19 cellular contexts compared by ENCODE assay signal in the genomic region with DNA sequence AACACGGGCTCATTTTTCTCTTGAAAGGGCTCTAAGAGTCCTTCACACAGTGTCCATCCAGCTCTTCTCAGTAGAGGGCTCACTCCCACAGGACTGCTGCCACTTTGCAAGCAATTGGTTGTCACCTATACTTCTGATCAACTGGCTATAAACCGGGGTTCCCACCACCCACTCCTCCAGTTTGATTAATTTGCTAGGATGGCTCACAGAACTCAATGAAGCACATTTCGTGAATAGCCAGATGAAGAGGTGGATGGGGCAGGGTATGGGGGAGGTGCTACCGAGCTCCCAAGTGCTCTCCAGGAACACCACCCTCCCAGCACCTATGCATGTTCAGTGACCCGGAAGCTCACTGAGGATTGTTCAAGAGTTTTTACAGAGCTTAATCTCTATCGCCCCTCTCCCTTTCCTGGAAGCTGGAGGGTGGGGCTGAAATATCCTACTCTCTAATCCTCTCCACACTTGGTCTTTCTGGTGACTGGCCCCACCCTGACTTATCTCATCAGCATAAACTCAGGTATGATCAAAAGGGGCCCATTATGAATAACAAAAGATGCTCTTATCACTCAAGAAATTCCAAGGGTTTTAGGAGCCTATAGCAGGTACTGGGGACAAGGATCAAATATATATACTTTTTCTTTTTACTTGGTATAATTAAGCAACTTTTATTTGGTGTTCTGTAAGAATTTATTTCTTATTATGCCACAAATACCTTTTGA. TPM values are rescaled to one million over a fixed set of nuclear protein-coding genes. Genes with fewer than 3 reads are reported as not detected.
DNase-seq lines count a peak whose midpoint lies in the region; ATAC-seq, FAIRE-seq and TF ChIP-seq lines count a peak whose summit lies in the region.
"Had no signal": no experiment of that assay in that cellular context is flagged by ENCODE, and none has a peak within 500 bp of the region (broad histone marks: within the 10 kb centered on the region; RNA-seq: fewer than 3 reads in every experiment).

No MANE protein-coding gene starts in this region.

- H3K4me3 ChIP-seq in A549 (no peak overlapping the region), PC-3 (ENCODE audit: low read length) (no peak overlapping the region), endodermal cell (ENCODE audit: low read length) (no peak overlapping the region)
- H3K4me3 ChIP-seq: BLaER1 had no signal

- H3F3A ChIP-seq in PC-3 (ENCODE audit: low read length, unreplicated experiment), result no peaks in the 10 kb centered on the region

- peak overlapping the region; percentile 21 for H3K27ac Mint-ChIP-seq in endodermal cell
- H3K27ac Mint-ChIP-seq: CD8-positive, alpha-beta memory T cell; T-helper 17 cell had no signal

- no peak overlapping the region for H2AFZ ChIP-seq in PC-3 (ENCODE audit: low read length)

- no peak for TF ChIP-seq POLR2A in A549 (IDR thresholded peaks at IDR 0.05; ENCODE audit: low read length)

- H4K20me1 ChIP-seq in PC-3 (ENCODE audit: low read length), result no peaks in the 10 kb centered on the region
- H4K20me1 ChIP-seq: BLaER1 had no signal

- H3K4me1 ChIP-seq in A549 (no peaks in the 10 kb centered on the region), PC-3 (ENCODE audit: insufficient read depth, low read length) (no peaks in the 10 kb centered on the region), endodermal cell (ENCODE audit: control insufficient read depth, insufficient read depth, low read length) (peaks cover 12% of the 10 kb centered on the region)
- H3K4me1 ChIP-seq: BLaER1 had no signal

- no peak overlapping the region for H3K9ac ChIP-seq in PC-3 (ENCODE audit: low read length)
- no peak overlapping the region for H3K9ac ChIP-seq in endodermal cell (ENCODE audit: extremely low read depth, low read length, poor library complexity, severe bottlenecking)
- H3K9ac ChIP-seq: BLaER1 had no signal

- H3K36me3 Mint-ChIP-seq in endodermal cell (ENCODE audit: low read depth), result peaks cover 2% of the 10 kb centered on the region

- no peaks in the 10 kb centered on the region for H3K9me2 ChIP-seq in PC-3 (replicated peaks; ENCODE audit: low read length)

- no peak for TF ChIP-seq CTCF in A549 (IDR thresholded peaks at IDR 0.05)
- 0 out of 2 replicates have a peak, but pooled peaks have one; percentile 13 for TF ChIP-seq CTCF in PC-3 (conservative IDR thresholded peaks at IDR 0.05; ENCODE audit: low read depth, low read length)
- TF ChIP-seq CTCF in endodermal cell (conservative IDR thresholded peaks at IDR 0.05), result peak; percentile 33

- peaks cover 43% of the 10 kb centered on the region for H3K27me3 ChIP-seq in PC-3 (ENCODE audit: low read length)
- no peaks in the 10 kb centered on the region for H3K27me3 ChIP-seq in endodermal cell (ENCODE audit: control insufficient read depth, insufficient read depth, low read length, poor library complexity, severe bottlenecking)
- H3K27me3 ChIP-seq: BLaER1 had no signal

- FAIRE-seq in A549 (lab: Jason Lieb, UNC), result no peak
- FAIRE-seq: RCC 7860 had no signal

- POLR2A ChIA-PET in A549 (lab: Yijun Ruan, JAX), result interaction anchor here (0.6 kb wide), 1 partner anchor 547 kb away, joined by 6 read pairs; no protein-coding TSS in a partner anchor
- POLR2A ChIA-PET in PC-3 (lab: Charles Lee; ENCODE audit: unreplicated experiment), result no interaction called here
- POLR2A ChIA-PET in HEK293T (lab: Yijun Ruan, JAX), result interaction anchor here (0.9 kb wide), 1 partner anchor 95 kb away, joined by 6 read pairs; no protein-coding TSS in a partner anchor

- ATAC-seq in A549 (peak; percentile 34 to 50; a peak in 2 of 6 replicates), PC-3 (no peak), HG03025 (IDR thresholded peaks at IDR 0.05; ENCODE audit: low FRiP score, unreplicated experiment) (no peak)
- ATAC-seq: T-helper 17 cell had no signal

- peaks cover 42% of the 10 kb centered on the region for H3K4me1 Mint-ChIP-seq in endodermal cell

- CTCF ChIA-PET in A549 (lab: Yijun Ruan, JAX) (interaction anchor here (1.5 to 1.8 kb wide), 2 partner anchors 15 to 134 kb away, joined by 3 to 10 read pairs; no protein-coding TSS in a partner anchor), PC-3 (lab: Charles Lee) (no interaction called here), HEK293T (lab: Yijun Ruan, JAX) (interaction anchor here (0.6 to 0.8 kb wide), 2 partner anchors 12 to 527 kb away, joined by 3 read pairs; no protein-coding TSS in a partner anchor)

- intact Hi-C loops in PC-3 (cut with micrococcal nuclease), result loop anchor here (10.0 kb wide), 1 partner anchor 130 kb away; no protein-coding TSS in a partner anchor

- H3K9me3 ChIP-seq in A549, result peaks cover under 1% of the 10 kb centered on the region; the same call in 1 of the 3 replicates
- H3K9me3 ChIP-seq in PC-3 (ENCODE audit: low read length), result no peaks in the 10 kb centered on the region
- H3K9me3 ChIP-seq in endodermal cell (ENCODE audit: control insufficient read depth, low read length), result peaks cover 8% of the 10 kb centered on the region
- H3K9me3 ChIP-seq: BLaER1 had no signal

- BruUV-seq in PC-3 (replicated peaks; lab: Mats Ljungman, UMichigan), result no TSS peak

- H3K36me3 ChIP-seq in PC-3 (ENCODE audit: low read depth, low read length), result no peaks in the 10 kb centered on the region
- H3K36me3 ChIP-seq in endodermal cell (ENCODE audit: control insufficient read depth, insufficient read depth, low read length), result no peaks in the 10 kb centered on the region
- H3K36me3 ChIP-seq: BLaER1 had no signal

- WGBS in A549 (ENCODE audit: missing lambda C conversion rate), result 61% methylated on average over 6 of the region's 6 CpGs
- WGBS in endodermal cell (ENCODE audit: insufficient coverage in 1 of 2, insufficient read length in 1 of 2), 2 experiments, result 79 to 84% methylated on average over 3 to 6 of the region's 6 CpGs

- H3K27ac ChIP-seq in A549 (no peak overlapping the region), PC-3 (ENCODE audit: low read length) (no peak overlapping the region), endodermal cell (ENCODE audit: low read depth, low read length) (no peak overlapping the region)
- H3K27ac ChIP-seq: BLaER1 had no signal

- TF ChIP-seq EP300 in A549 (IDR thresholded peaks at IDR 0.05), result no peak

- H3K4me3 Mint-ChIP-seq in endodermal cell, result no peak overlapping the region
- H3K4me3 Mint-ChIP-seq: CD8-positive, alpha-beta memory T cell; T-helper 17 cell had no signal

- no peak overlapping the region for H3K4me2 ChIP-seq in A549
- H3K4me2 ChIP-seq in PC-3 (ENCODE audit: low read length), result no peak overlapping the region
- H3K4me2 ChIP-seq: BLaER1 had no signal

- H3K9me3 Mint-ChIP-seq in endodermal cell, result peaks cover 10% of the 10 kb centered on the region

- H3K79me2 ChIP-seq in PC-3 (ENCODE audit: low read length), result no peaks in the 10 kb centered on the region

- no peak for DNase-seq in A549 (ENCODE audit: low read depth in 1 of 2, low spot score in 1 of 2)
- DNase-seq in Ammon's horn (ENCODE audit: low spot score), result peak; percentile 29
- no peak for DNase-seq in PC-3
- peak; percentile 57 for DNase-seq in endodermal cell
- DNase-seq in LoVo (ENCODE audit: low spot score), result no peak
- DNase-seq in HEK293T (ENCODE audit: extremely low spot score), result no peak
- DNase-seq in ureter (ENCODE audit: low spot score), result no peak
- DNase-seq: CD8-positive, alpha-beta memory T cell; DMS153; HCEC 1CT; KBM-7; NCI-H1092; NCI-H1694 treated with DMSO at 0.1 percent for 48 hours; NCI-H345; SHP77; T-helper 17 cell had no signal

- H3K27me3 Mint-ChIP-seq in endodermal cell (ENCODE audit: insufficient read depth), result peaks cover 3% of the 10 kb centered on the region
- H3K27me3 Mint-ChIP-seq: T-helper 17 cell had no signal

- peak in 1 of 2 experiments; percentile 27; a peak in 2 of 5 replicates for TF ChIP-seq RAD21 in A549 (conservative IDR thresholded peaks at IDR 0.05 in 1 of 2, IDR thresholded peaks at IDR 0.05 in 1 of 2)

TF ChIP-seq in A549, 52 proteins besides CTCF, POLR2A, EP300 and RAD21:
- TF ChIP-seq SREBF2 (IDR thresholded peaks at IDR 0.05), result no peak

TF ChIP-seq in HEK293T, 16 proteins besides CTCF, POLR2A, EP300 and RAD21:
- TF ChIP-seq FOXK2 (IDR thresholded peaks at IDR 0.05), result no peak
- no peak for TF ChIP-seq PKNOX1 (IDR thresholded peaks at IDR 0.05)
- no peak for TF ChIP-seq SUZ12 (IDR thresholded peaks at IDR 0.05)

RNA-seq across cellular contexts. Expression of gene EGLN3, which starts 13.9 kb away (rescaled TPM):
- polyA plus RNA-seq in A549 (2011; rRNA removed) (15.4 and 27.7 TPM in 2 replicates), A549 (2017; fragmentation: RNase III; extraction: RNeasy Plus Mini Kit Qiagen cat#74134 plus additional on column Dnase treatment) (3.4 to 3.8 TPM (median 3.5 TPM) in 3 replicates)
- polyA plus RNA-seq in A549 (2012; cell fraction: cytosol; rRNA removed), result 2.1 and 2.8 TPM in 2 replicates
- polyA plus RNA-seq in A549 (2012; cell fraction: nucleus; rRNA removed), result 2.4 TPM in 2 replicates
- 12.2 and 16.1 TPM in 2 replicates for polyA minus RNA-seq in A549 (2011; rRNA and poly(A)+ RNA removed)
- total RNA-seq in PC-3 (2014; rRNA removed) (2.8 and 3.2 TPM in 2 replicates), endodermal cell (10 to 100 TPM; 13.4 to 18.1 TPM), ureter (59.5 TPM)
- 12.6 TPM for polyA plus RNA-seq in endodermal cell (2013, experiment 1 of 2)
- polyA plus RNA-seq in endodermal cell (2013, experiment 2 of 2), result 14.5 TPM

Comparison
In these comparisons a context has a peak if more than half of its experiments do, and no peak if none do; other contexts are left out.
1. ATAC-seq: peak in A549 (2 of 2); none in PC-3 (single experiment) and HG03025 (single experiment).
2. DNase-seq: peak in Ammon's horn (single experiment) and endodermal cell (single experiment); none in A549 (0 of 2), PC-3 (single experiment), LoVo (single experiment), HEK293T (single experiment) and ureter (single experiment).